ENCODE assay signal across 10 cellular contexts in genomic region chr9:104682642-104683041, GRCh38. TPM values are rescaled to one million over a fixed set of nuclear protein-coding genes. Genes with fewer than 3 reads are reported as not detected.
DNase-seq lines count a peak whose midpoint lies in the region; ATAC-seq lines count a peak whose summit lies in the region.
"Had no signal": no experiment of that assay in that cellular context is flagged by ENCODE, and none has a peak within 500 bp of the region (broad histone marks: within the 10 kb centered on the region; RNA-seq: fewer than 3 reads in every experiment).

No MANE protein-coding gene starts in this region.

- no peak overlapping the region for H3K4me3 Mint-ChIP-seq in activated CD4-positive, alpha-beta T cell treated with anti-CD3 and anti-CD28 coated beads for 36 hours
- H3K4me3 Mint-ChIP-seq in memory B cell = no peak overlapping the region
- H3K4me3 Mint-ChIP-seq: dendritic cell treated with granulocyte-macrophage colony-stimulating factor and Interleukin-4, amounts not matched to agents 40 ng/mL and 50 ng/mL, for 4 days had no signal

- in situ Hi-C loops in T47D (cut with HindIII; ENCODE audit: low pct_unique_long_range_greater_than_20kb, low sequenced_read_pairs) = no loop called here

- H3K27me3 ChIP-seq in effector memory CD4-positive, alpha-beta T cell (replicated peaks; ENCODE audit: control insufficient read depth, insufficient read depth, low read length, poor library complexity, severe bottlenecking) = no peaks in the 10 kb centered on the region
- H3K27me3 ChIP-seq: BLaER1 had no signal

- H3K27ac ChIP-seq in effector memory CD4-positive, alpha-beta T cell (ENCODE audit: insufficient read depth, low read length, poor library complexity, severe bottlenecking) = no peak overlapping the region
- H3K27ac ChIP-seq: BLaER1 had no signal

- no peaks in the 10 kb centered on the region for H3K4me1 ChIP-seq in effector memory CD4-positive, alpha-beta T cell (ENCODE audit: control insufficient read depth, insufficient read depth, low read length, poor library complexity, severe bottlenecking)
- H3K4me1 ChIP-seq: BLaER1 had no signal

- ATAC-seq in activated CD4-positive, alpha-beta T cell treated with anti-CD3 and anti-CD28 coated beads for 36 hours = peak; percentile 53
- ATAC-seq in GM21723 (IDR thresholded peaks at IDR 0.05; ENCODE audit: unreplicated experiment) (peak; percentile 82), memory B cell (ENCODE audit: low read depth) (peak; percentile 65)

- no peak overlapping the region for H3K27ac Mint-ChIP-seq in activated CD4-positive, alpha-beta T cell treated with anti-CD3 and anti-CD28 coated beads for 36 hours
- H3K27ac Mint-ChIP-seq in memory B cell = no peak overlapping the region
- H3K27ac Mint-ChIP-seq: dendritic cell treated with granulocyte-macrophage colony-stimulating factor and Interleukin-4, amounts not matched to agents 40 ng/mL and 50 ng/mL, for 4 days had no signal

- no peaks in the 10 kb centered on the region for H3K4me1 Mint-ChIP-seq in activated CD4-positive, alpha-beta T cell treated with anti-CD3 and anti-CD28 coated beads for 36 hours
- H3K4me1 Mint-ChIP-seq in memory B cell = peaks cover 6% of the 10 kb centered on the region

- CTCF ChIA-PET in activated CD4-positive, alpha-beta T cell treated with anti-CD3 and anti-CD28 coated beads for 36 hours (lab: Charles Lee) = no interaction called here

- no peaks in the 10 kb centered on the region for H3K36me3 Mint-ChIP-seq in activated CD4-positive, alpha-beta T cell treated with anti-CD3 and anti-CD28 coated beads for 36 hours (ENCODE audit: low read depth)
- no peaks in the 10 kb centered on the region for H3K36me3 Mint-ChIP-seq in memory B cell

- no peak for DNase-seq in activated CD4-positive, alpha-beta T cell treated with anti-CD3 and anti-CD28 coated beads for 36 hours
- DNase-seq in activated CD4-positive, alpha-beta T cell treated with anti-CD3 and anti-CD28 coated beads, Interleukin-2, amount 50 U/mL, for 4 hours = no peak
- DNase-seq in HuH-7 (ENCODE audit: low spot score) (peak; percentile 10), NCI-H82 treated with DMSO at 0.1 percent for 48 hours (lab: John Stamatoyannopoulos, UW; ENCODE audit: unreplicated experiment) (peak; percentile 61), T47D (ENCODE audit: low read depth in 1 of 2, low spot score in 1 of 2) (peak; percentile 26 to 87), memory B cell (ENCODE audit: low spot score in 2 of 2) (peak in 1 of 2 donors; percentile 5)
- DNase-seq in effector memory CD4-positive, alpha-beta T cell = no peak

- POLR2A ChIA-PET in activated CD4-positive, alpha-beta T cell treated with anti-CD3 and anti-CD28 coated beads for 36 hours (lab: Charles Lee) = no interaction called here

- no peaks in the 10 kb centered on the region for H3K9me3 ChIP-seq in effector memory CD4-positive, alpha-beta T cell (ENCODE audit: control insufficient read depth, low read length)
- H3K9me3 ChIP-seq: BLaER1 had no signal

- H3K4me3 ChIP-seq in effector memory CD4-positive, alpha-beta T cell (ENCODE audit: insufficient read depth, low read depth, low read length, poor library complexity, severe bottlenecking) = no peak overlapping the region
- H3K4me3 ChIP-seq: BLaER1 had no signal

- H3K36me3 ChIP-seq in effector memory CD4-positive, alpha-beta T cell (ENCODE audit: control insufficient read depth, insufficient read depth, low read length) = no peaks in the 10 kb centered on the region
- H3K36me3 ChIP-seq: BLaER1 had no signal

- no peaks in the 10 kb centered on the region for H3K27me3 Mint-ChIP-seq in activated CD4-positive, alpha-beta T cell treated with anti-CD3 and anti-CD28 coated beads for 36 hours
- peaks cover 1% of the 10 kb centered on the region for H3K27me3 Mint-ChIP-seq in memory B cell
- H3K27me3 Mint-ChIP-seq: dendritic cell treated with granulocyte-macrophage colony-stimulating factor and Interleukin-4, amounts not matched to agents 40 ng/mL and 50 ng/mL, for 4 days had no signal

- H3K9me3 Mint-ChIP-seq in activated CD4-positive, alpha-beta T cell treated with anti-CD3 and anti-CD28 coated beads for 36 hours (ENCODE audit: low read depth) = no peaks in the 10 kb centered on the region
- H3K9me3 Mint-ChIP-seq in memory B cell = no peaks in the 10 kb centered on the region

- intact Hi-C loops in activated CD4-positive, alpha-beta T cell treated with anti-CD3 and anti-CD28 coated beads for 36 hours (cut with DNase I, micrococcal nuclease) = loop anchor here (2.0 to 5.0 kb wide), 4 partner anchors 60 to 1285 kb away; no protein-coding TSS in a partner anchor

RNA-seq across cellular contexts. Expression of gene OR13D1, which starts 11.7 kb away (rescaled TPM):
- total RNA-seq in activated CD4-positive, alpha-beta T cell treated with anti-CD3 and anti-CD28 coated beads for 36 hours = not detected

Comparison
In these comparisons a context has a peak if more than half of its experiments do, and no peak if none do; other contexts are left out.
1. DNase-seq: peak in HuH-7 (single experiment), NCI-H82 treated with DMSO at 0.1 percent for 48 hours (single experiment) and T47D (2 of 2); none in activated CD4-positive, alpha-beta T cell treated with anti-CD3 and anti-CD28 coated beads for 36 hours (single experiment), activated CD4-positive, alpha-beta T cell treated with anti-CD3 and anti-CD28 coated beads, Interleukin-2, amount 50 U/mL, for 4 hours (0 of 2) and effector memory CD4-positive, alpha-beta T cell (0 of 3).
2. Peak in every context shown above with its lines, with median percentiles within 50 percentile points of each other: ATAC-seq.